ENCODE assay signal across 1 cellular context in the genomic region with DNA sequence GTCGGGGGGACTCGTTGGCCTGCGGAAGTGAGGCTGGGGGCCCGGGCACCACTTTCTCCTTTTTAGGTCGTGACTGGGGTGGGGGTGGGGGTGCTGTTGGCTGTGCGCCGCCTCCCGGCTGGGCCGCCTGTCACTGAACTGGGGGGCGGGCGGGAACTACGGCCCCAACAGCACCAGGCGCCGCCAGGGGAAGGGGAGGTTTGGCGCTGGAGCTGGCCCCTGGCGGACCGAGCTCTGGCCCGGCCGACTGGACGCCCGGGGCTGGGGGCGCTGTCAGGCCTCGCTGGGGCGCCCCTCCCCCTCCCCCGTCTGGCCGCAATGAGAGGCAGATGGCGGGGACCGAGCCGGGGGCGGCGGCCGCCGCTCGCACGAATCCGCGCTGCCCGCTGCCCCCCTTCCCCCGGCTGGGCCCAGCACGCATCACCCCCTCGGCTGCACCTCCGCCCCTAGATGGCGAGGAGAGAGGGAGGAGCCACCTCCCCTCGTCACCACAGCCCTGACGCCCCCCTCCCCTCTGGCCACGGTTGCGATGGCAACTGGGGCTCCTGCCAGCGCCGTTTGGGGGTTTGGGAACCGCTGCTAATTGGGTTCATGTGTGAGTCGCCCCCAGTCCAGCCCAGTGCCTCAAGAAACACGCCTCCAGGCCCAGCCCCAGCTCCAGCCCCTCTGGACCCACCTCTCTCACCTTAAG.
TF ChIP-seq lines count a peak whose summit lies in the region.

No MANE protein-coding gene starts in this region.

TF ChIP-seq in HCT116, 20 proteins besides CTCF, POLR2A, EP300 and RAD21 (continued from another document):
- TF ChIP-seq, protein P1, sequence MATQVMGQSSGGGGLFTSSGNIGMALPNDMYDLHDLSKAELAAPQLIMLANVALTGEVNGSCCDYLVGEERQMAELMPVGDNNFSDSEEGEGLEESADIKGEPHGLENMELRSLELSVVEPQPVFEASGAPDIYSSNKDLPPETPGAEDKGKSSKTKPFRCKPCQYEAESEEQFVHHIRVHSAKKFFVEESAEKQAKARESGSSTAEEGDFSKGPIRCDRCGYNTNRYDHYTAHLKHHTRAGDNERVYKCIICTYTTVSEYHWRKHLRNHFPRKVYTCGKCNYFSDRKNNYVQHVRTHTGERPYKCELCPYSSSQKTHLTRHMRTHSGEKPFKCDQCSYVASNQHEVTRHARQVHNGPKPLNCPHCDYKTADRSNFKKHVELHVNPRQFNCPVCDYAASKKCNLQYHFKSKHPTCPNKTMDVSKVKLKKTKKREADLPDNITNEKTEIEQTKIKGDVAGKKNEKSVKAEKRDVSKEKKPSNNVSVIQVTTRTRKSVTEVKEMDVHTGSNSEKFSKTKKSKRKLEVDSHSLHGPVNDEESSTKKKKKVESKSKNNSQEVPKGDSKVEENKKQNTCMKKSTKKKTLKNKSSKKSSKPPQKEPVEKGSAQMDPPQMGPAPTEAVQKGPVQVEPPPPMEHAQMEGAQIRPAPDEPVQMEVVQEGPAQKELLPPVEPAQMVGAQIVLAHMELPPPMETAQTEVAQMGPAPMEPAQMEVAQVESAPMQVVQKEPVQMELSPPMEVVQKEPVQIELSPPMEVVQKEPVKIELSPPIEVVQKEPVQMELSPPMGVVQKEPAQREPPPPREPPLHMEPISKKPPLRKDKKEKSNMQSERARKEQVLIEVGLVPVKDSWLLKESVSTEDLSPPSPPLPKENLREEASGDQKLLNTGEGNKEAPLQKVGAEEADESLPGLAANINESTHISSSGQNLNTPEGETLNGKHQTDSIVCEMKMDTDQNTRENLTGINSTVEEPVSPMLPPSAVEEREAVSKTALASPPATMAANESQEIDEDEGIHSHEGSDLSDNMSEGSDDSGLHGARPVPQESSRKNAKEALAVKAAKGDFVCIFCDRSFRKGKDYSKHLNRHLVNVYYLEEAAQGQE (IDR thresholded peaks at IDR 0.05; ENCODE audit: low read depth): no peak
- TF ChIP-seq, protein P2, sequence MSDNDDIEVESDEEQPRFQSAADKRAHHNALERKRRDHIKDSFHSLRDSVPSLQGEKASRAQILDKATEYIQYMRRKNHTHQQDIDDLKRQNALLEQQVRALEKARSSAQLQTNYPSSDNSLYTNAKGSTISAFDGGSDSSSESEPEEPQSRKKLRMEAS (IDR thresholded peaks at IDR 0.05): no peak
- TF ChIP-seq, protein P3, sequence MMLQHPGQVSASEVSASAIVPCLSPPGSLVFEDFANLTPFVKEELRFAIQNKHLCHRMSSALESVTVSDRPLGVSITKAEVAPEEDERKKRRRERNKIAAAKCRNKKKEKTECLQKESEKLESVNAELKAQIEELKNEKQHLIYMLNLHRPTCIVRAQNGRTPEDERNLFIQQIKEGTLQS (IDR thresholded peaks at IDR 0.05): no peak
- TF ChIP-seq ZNF274 (IDR thresholded peaks at IDR 0.05; ENCODE audit: low read depth, low read length) (no peak), SRF (IDR thresholded peaks at IDR 0.05; ENCODE audit: low read depth) (no peak), FOSL1 (IDR thresholded peaks at IDR 0.05; ENCODE audit: low read depth) (no peak), EZH2 (IDR thresholded peaks at IDR 0.05) (no peak), EZH2phosphoT487 (IDR thresholded peaks at IDR 0.05; ENCODE audit: borderline replicate concordance) (no peak)
- TF ChIP-seq, protein P4, sequence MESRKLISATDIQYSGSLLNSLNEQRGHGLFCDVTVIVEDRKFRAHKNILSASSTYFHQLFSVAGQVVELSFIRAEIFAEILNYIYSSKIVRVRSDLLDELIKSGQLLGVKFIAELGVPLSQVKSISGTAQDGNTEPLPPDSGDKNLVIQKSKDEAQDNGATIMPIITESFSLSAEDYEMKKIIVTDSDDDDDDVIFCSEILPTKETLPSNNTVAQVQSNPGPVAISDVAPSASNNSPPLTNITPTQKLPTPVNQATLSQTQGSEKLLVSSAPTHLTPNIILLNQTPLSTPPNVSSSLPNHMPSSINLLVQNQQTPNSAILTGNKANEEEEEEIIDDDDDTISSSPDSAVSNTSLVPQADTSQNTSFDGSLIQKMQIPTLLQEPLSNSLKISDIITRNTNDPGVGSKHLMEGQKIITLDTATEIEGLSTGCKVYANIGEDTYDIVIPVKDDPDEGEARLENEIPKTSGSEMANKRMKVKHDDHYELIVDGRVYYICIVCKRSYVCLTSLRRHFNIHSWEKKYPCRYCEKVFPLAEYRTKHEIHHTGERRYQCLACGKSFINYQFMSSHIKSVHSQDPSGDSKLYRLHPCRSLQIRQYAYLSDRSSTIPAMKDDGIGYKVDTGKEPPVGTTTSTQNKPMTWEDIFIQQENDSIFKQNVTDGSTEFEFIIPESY (IDR thresholded peaks at IDR 0.05; ENCODE audit: extremely low read depth, insufficient replicate concordance, low read length): no peak
